Comparison of ENCODE assay signal across 15 cellular contexts in genomic region chr7:45080265-45080957, GRCh38. TPM values are rescaled to one million over a fixed set of nuclear protein-coding genes. Genes with fewer than 3 reads are reported as not detected.
A peak's percentile ranks its signal among the peaks of the same experiment; 100 is the strongest.
DNase-seq lines count a peak whose midpoint lies in the region; ATAC-seq, FAIRE-seq and TF ChIP-seq lines count a peak whose summit lies in the region.
"Had no signal": no experiment of that assay in that cellular context is flagged by ENCODE, and none has a peak within 500 bp of the region (broad histone marks: within the 10 kb centered on the region; RNA-seq: fewer than 3 reads in every experiment).

No MANE protein-coding gene starts in this region.

- H3K36me3 ChIP-seq in SK-N-SH (replicated peaks in 1 of 2; ENCODE audit: control insufficient read depth in 1 of 2, insufficient read depth in 2 of 2, low read length in 1 of 2) (peaks cover 7 to 48% of the 10 kb centered on the region in 2 experiments), gastroesophageal sphincter (peaks cover 0 to 60% of the 10 kb centered on the region in 2 donors)

- peak; percentile 40 for DNase-seq in activated naive CD4-positive, alpha-beta T cell treated with anti-CD3 and anti-CD28 coated beads, Interleukin-2, amount 10 ng/mL, durations not matched to agents 7 days and 5 days
- no peak for DNase-seq in activated naive CD4-positive, alpha-beta T cell treated with Interleukin-2 at 50 U/mL for 16 hours
- peak; percentile 30 for DNase-seq in SK-N-SH
- no peak for DNase-seq in stimulated activated naive B cell treated with anti-CD40 and anti-IgM and Interleukin-4, amounts not matched to agents 10 μg/mL and 1 μg/mL and 100 μg/mL, for 72 hours
- DNase-seq in GM19239 (ENCODE audit: insufficient read length, low spot score): no peak
- DNase-seq: activated T-cell treated with anti-CD3 and anti-CD28 coated beads, Interleukin-2, amount 50 U/mL, for 4 hours; AML-193; NCI-H2227 treated with DMSO at 0.1 percent for 48 hours; stimulated activated CD8-positive, alpha-beta memory T cell treated with anti-CD3 and anti-CD28 coated beads, Interleukin-4, amount 100 ng/mL, for 48 hours; T1000 had no signal

- no peak for TF ChIP-seq RAD21 in SK-N-SH (IDR thresholded peaks at IDR 0.05; ENCODE audit: low read length)

- H3K27me3 ChIP-seq in SK-N-SH (ENCODE audit: insufficient read depth): no peaks in the 10 kb centered on the region
- H3K27me3 ChIP-seq in gastroesophageal sphincter: no peaks in the 10 kb centered on the region
- H3K27me3 ChIP-seq: cardiac muscle cell, pancreas had no signal

- no peaks in the 10 kb centered on the region for H3K4me1 Mint-ChIP-seq in activated naive CD4-positive, alpha-beta T cell treated with anti-CD3 and anti-CD28 coated beads, Interleukin-2, amount 10 ng/mL, durations not matched to agents 7 days and 5 days
- H3K4me1 Mint-ChIP-seq in stimulated activated naive B cell treated with anti-CD40 and anti-IgM and Interleukin-4, amounts not matched to agents 10 μg/mL and 1 μg/mL and 100 μg/mL, for 72 hours: peaks cover 12 to 20% of the 10 kb centered on the region in 2 donors

- FAIRE-seq in GM19239 (lab: Jason Lieb, UNC): no peak
- FAIRE-seq: pancreas had no signal

- H3K4me2 ChIP-seq in SK-N-SH: no peak overlapping the region

- H3K36me3 Mint-ChIP-seq in activated naive CD4-positive, alpha-beta T cell treated with anti-CD3 and anti-CD28 coated beads, Interleukin-2, amount 10 ng/mL, durations not matched to agents 7 days and 5 days: peaks cover 11% of the 10 kb centered on the region
- H3K36me3 Mint-ChIP-seq in stimulated activated naive B cell treated with anti-CD40 and anti-IgM and Interleukin-4, amounts not matched to agents 10 μg/mL and 1 μg/mL and 100 μg/mL, for 72 hours: peaks cover 11 to 25% of the 10 kb centered on the region in 2 donors

- no peaks in the 10 kb centered on the region for H3K9me2 ChIP-seq in SK-N-SH

- peak; percentile 22 for ATAC-seq in esophagus mucosa
- peak; percentile 14 to 22 for ATAC-seq in stimulated activated naive B cell treated with anti-CD40 and anti-IgM and Interleukin-4, amounts not matched to agents 10 μg/mL and 1 μg/mL and 100 μg/mL, for 72 hours (replicated peaks)
- ATAC-seq in HG02571 (IDR thresholded peaks at IDR 0.05; ENCODE audit: unreplicated experiment): no peak
- no peak for ATAC-seq in gastroesophageal sphincter
- ATAC-seq: activated T-cell treated with anti-CD3 and anti-CD28 coated beads, Interleukin-2, amount 50 U/mL, for 4 hours had no signal

- no peak overlapping the region for H3K27ac ChIP-seq in SK-N-SH (ENCODE audit: low read depth in 2 of 2, low read length in 1 of 2)
- H3K27ac ChIP-seq in gastroesophageal sphincter: no peak overlapping the region
- H3K27ac ChIP-seq: cardiac muscle cell, pancreas had no signal

- no peaks in the 10 kb centered on the region for H4K20me1 ChIP-seq in SK-N-SH (ENCODE audit: insufficient read depth)

- H3K9me3 Mint-ChIP-seq in activated naive CD4-positive, alpha-beta T cell treated with anti-CD3 and anti-CD28 coated beads, Interleukin-2, amount 10 ng/mL, durations not matched to agents 7 days and 5 days: no peaks in the 10 kb centered on the region
- no peaks in the 10 kb centered on the region for H3K9me3 Mint-ChIP-seq in stimulated activated naive B cell treated with anti-CD40 and anti-IgM and Interleukin-4, amounts not matched to agents 10 μg/mL and 1 μg/mL and 100 μg/mL, for 72 hours
- H3K9me3 Mint-ChIP-seq: activated T-cell treated with anti-CD3 and anti-CD28 coated beads, Interleukin-2, amount 50 U/mL, for 4 hours had no signal

- POLR2A ChIA-PET in SK-N-SH (lab: Yijun Ruan, JAX): interaction anchor here (0.6 to 1.3 kb wide), 4 partner anchors 8 to 43 kb away, joined by 3 to 5 read pairs (median 4); no protein-coding TSS in a partner anchor

- WGBS in SK-N-SH (ENCODE audit: low lambda C conversion rate): 96% methylated on average over 17 of the region's 17 CpGs
- 73 to 95% methylated on average over 3 to 5 of the region's 17 CpGs for WGBS in gastroesophageal sphincter (ENCODE audit: low coverage in 1 of 2), 2 donors

- H3K9ac ChIP-seq in SK-N-SH: no peak overlapping the region

- TF ChIP-seq CTCF in SK-N-SH (IDR thresholded peaks at IDR 0.05) (no peak), gastroesophageal sphincter (IDR thresholded peaks at IDR 0.05) (no peak)

- H3K4me1 ChIP-seq in SK-N-SH (ENCODE audit: control insufficient read depth in 1 of 2, insufficient read depth in 2 of 2, low read depth in 1 of 2, low read length in 1 of 2) (peaks cover 0 to 9% of the 10 kb centered on the region in 2 experiments; a peak in 1 of 4 replicates), gastroesophageal sphincter (no peaks in the 10 kb centered on the region)
- H3K4me1 ChIP-seq: pancreas had no signal

- H3K4me3 ChIP-seq in SK-N-SH (ENCODE audit: low read depth in 2 of 2, low read length in 1 of 2) (no peak overlapping the region), gastroesophageal sphincter (no peak overlapping the region)
- H3K4me3 ChIP-seq: cardiac muscle cell, pancreas had no signal

- H3K9me3 ChIP-seq in SK-N-SH (no peaks in the 10 kb centered on the region), gastroesophageal sphincter (no peaks in the 10 kb centered on the region)
- H3K9me3 ChIP-seq: pancreas had no signal

- H2AFZ ChIP-seq in SK-N-SH (ENCODE audit: low read depth): no peak overlapping the region

- H3F3A ChIP-seq in SK-N-SH (replicated peaks; ENCODE audit: insufficient read depth): peaks cover 3% of the 10 kb centered on the region

- no peaks in the 10 kb centered on the region for H3K79me2 ChIP-seq in SK-N-SH (ENCODE audit: insufficient read depth)

- TF ChIP-seq POLR2A in gastroesophageal sphincter (IDR thresholded peaks at IDR 0.05): no peak

- CTCF ChIA-PET in activated naive CD4-positive, alpha-beta T cell treated with anti-CD3 and anti-CD28 coated beads, Interleukin-2, amount 10 ng/mL, durations not matched to agents 7 days and 5 days (lab: Charles Lee): interaction anchor here (1.8 to 2.5 kb wide), 2 partner anchors 10 to 56 kb away, joined by 7 to 21 read pairs; no protein-coding TSS in a partner anchor
- CTCF ChIA-PET in SK-N-SH (lab: Yijun Ruan, JAX): interaction anchor here (1.6 to 2.2 kb wide), 2 partner anchors 44 to 55 kb away, joined by 4 to 10 read pairs; no protein-coding TSS in a partner anchor

- H3K27me3 Mint-ChIP-seq in activated naive CD4-positive, alpha-beta T cell treated with anti-CD3 and anti-CD28 coated beads, Interleukin-2, amount 10 ng/mL, durations not matched to agents 7 days and 5 days: peaks cover 13% of the 10 kb centered on the region
- no peaks in the 10 kb centered on the region for H3K27me3 Mint-ChIP-seq in stimulated activated naive B cell treated with anti-CD40 and anti-IgM and Interleukin-4, amounts not matched to agents 10 μg/mL and 1 μg/mL and 100 μg/mL, for 72 hours

- TF ChIP-seq EP300 in SK-N-SH (IDR thresholded peaks at IDR 0.05; ENCODE audit: borderline replicate concordance in 1 of 2, low read depth in 1 of 2, low read length in 1 of 2) (no peak), gastroesophageal sphincter (IDR thresholded peaks at IDR 0.05) (no peak)

- peak overlapping the region; percentile 69 for H3K27ac Mint-ChIP-seq in activated naive CD4-positive, alpha-beta T cell treated with anti-CD3 and anti-CD28 coated beads, Interleukin-2, amount 10 ng/mL, durations not matched to agents 7 days and 5 days
- H3K27ac Mint-ChIP-seq in stimulated activated naive B cell treated with anti-CD40 and anti-IgM and Interleukin-4, amounts not matched to agents 10 μg/mL and 1 μg/mL and 100 μg/mL, for 72 hours: peak overlapping the region; percentile 76

- H3K4me3 Mint-ChIP-seq in activated naive CD4-positive, alpha-beta T cell treated with anti-CD3 and anti-CD28 coated beads, Interleukin-2, amount 10 ng/mL, durations not matched to agents 7 days and 5 days: no peak overlapping the region
- peak overlapping the region; percentile 15 to 29 for H3K4me3 Mint-ChIP-seq in stimulated activated naive B cell treated with anti-CD40 and anti-IgM and Interleukin-4, amounts not matched to agents 10 μg/mL and 1 μg/mL and 100 μg/mL, for 72 hours
- H3K4me3 Mint-ChIP-seq: activated T-cell treated with anti-CD3 and anti-CD28 coated beads, Interleukin-2, amount 50 U/mL, for 4 hours had no signal

TF ChIP-seq in SK-N-SH, 30 proteins besides CTCF, POLR2A, EP300 and RAD21 (continues in another document):
- TF ChIP-seq POLR2AphosphoS5 (IDR thresholded peaks at IDR 0.05; ENCODE audit: low read depth, low read length): no peak; the same call in 1 of the 2 replicates
- no peak for TF ChIP-seq NFIC (IDR thresholded peaks at IDR 0.05; ENCODE audit: borderline replicate concordance)
- TF ChIP-seq CHD2 (IDR thresholded peaks at IDR 0.05; ENCODE audit: low read length, partially characterized antibody): no peak
- no peak for TF ChIP-seq MXI1 (IDR thresholded peaks at IDR 0.05; ENCODE audit: low read depth, low read length)
- no peak for TF ChIP-seq YY1 (IDR thresholded peaks at IDR 0.05; ENCODE audit: low read depth)
- TF ChIP-seq RXRA (IDR thresholded peaks at IDR 0.05; ENCODE audit: borderline replicate concordance, low read depth): no peak
- no peak for TF ChIP-seq ELF1 (IDR thresholded peaks at IDR 0.05)

RNA-seq across cellular contexts. Expression of gene NACAD, which starts 8.4 kb away (rescaled TPM):
- 1.5 and 2.8 TPM in 2 replicates for polyA plus RNA-seq in SK-N-SH (2012; rRNA removed)
- polyA plus RNA-seq in SK-N-SH (2012; cell fraction: cytosol; rRNA removed): 1.1 and 1.9 TPM in 2 replicates
- polyA plus RNA-seq in SK-N-SH (2012; cell fraction: nucleus; rRNA removed): 5.8 and 9.2 TPM in 2 replicates
- total RNA-seq in esophagus mucosa (0.20 TPM), gastroesophageal sphincter (10 to 100 TPM in 1 of 4 donors, 1 to 10 TPM in 3; 6.0 to 10.6 (median 7.2) TPM)

RNA-seq across cellular contexts. Expression of gene TBRG4, which starts 31.1 kb away (rescaled TPM):
- polyA plus RNA-seq in SK-N-SH (2012; rRNA removed): 76.2 and 89.4 TPM in 2 replicates
- polyA plus RNA-seq in SK-N-SH (2012; cell fraction: cytosol; rRNA removed): 29.3 and 48.3 TPM in 2 replicates
- polyA plus RNA-seq in SK-N-SH (2012; cell fraction: nucleus; rRNA removed): 211 and 212 TPM in 2 replicates
- total RNA-seq in esophagus mucosa (51.9 TPM), gastroesophageal sphincter (10 to 100 TPM; 38.7 to 66.6 (median 54.7) TPM)

Comparison
In these comparisons a context has a peak if more than half of its experiments do, and no peak if none do; other contexts are left out.
1. DNase-seq: peak in activated naive CD4-positive, alpha-beta T cell treated with anti-CD3 and anti-CD28 coated beads, Interleukin-2, amount 10 ng/mL, durations not matched to agents 7 days and 5 days (single experiment) and SK-N-SH (single experiment); none in activated naive CD4-positive, alpha-beta T cell treated with Interleukin-2 at 50 U/mL for 16 hours (single experiment), stimulated activated naive B cell treated with anti-CD40 and anti-IgM and Interleukin-4, amounts not matched to agents 10 μg/mL and 1 μg/mL and 100 μg/mL, for 72 hours (single experiment) and GM19239 (single experiment).
2. ATAC-seq: peak in esophagus mucosa (single experiment) and stimulated activated naive B cell treated with anti-CD40 and anti-IgM and Interleukin-4, amounts not matched to agents 10 μg/mL and 1 μg/mL and 100 μg/mL, for 72 hours (2 of 2); none in HG02571 (single experiment) and gastroesophageal sphincter (single experiment).